ENCODE assay signal across 17 cellular contexts in genomic region chr1:228424685-228425660, GRCh38. TPM values are rescaled to one million over a fixed set of nuclear protein-coding genes. Genes with fewer than 3 reads are reported as not detected.
"Had no signal": no experiment of that assay in that cellular context is flagged by ENCODE, and none has a peak within 500 bp of the region (broad histone marks: within the 10 kb centered on the region; RNA-seq: fewer than 3 reads in every experiment).

No MANE protein-coding gene starts in this region.

- H3K27ac ChIP-seq: gastrocnemius medialis, left lung, lower lobe of right lung, ovary, tibial nerve, upper lobe of right lung had no signal

- FAIRE-seq: endometrium, keratinocyte had no signal

- H3K9me3 ChIP-seq: gastrocnemius medialis, left lung, lower lobe of right lung, ovary, tibial nerve, upper lobe of right lung had no signal

- H3K4me3 ChIP-seq: gastrocnemius medialis, left lung, lower lobe of right lung, ovary, tibial nerve, upper lobe of right lung had no signal

- ATAC-seq: esophagus mucosa; gastrocnemius medialis; left lung; right cardiac atrium; stimulated activated memory B cell treated with anti-CD40 and anti-IgM and Interleukin-4, amounts not matched to agents 10 μg/mL and 1 μg/mL and 100 μg/mL, for 72 hours; upper lobe of right lung had no signal

- H3K36me3 ChIP-seq: gastrocnemius medialis, left lung, lower lobe of right lung, ovary, tibial nerve, upper lobe of right lung had no signal

- H3K4me1 ChIP-seq: gastrocnemius medialis, left lung, lower lobe of right lung, tibial nerve, upper lobe of right lung had no signal

- H3K27me3 ChIP-seq: gastrocnemius medialis, ovary, upper lobe of right lung had no signal

- DNase-seq: effector memory CD4-positive, alpha-beta T cell; gastrocnemius medialis; immature natural killer cell; left lung; lower lobe of right lung; naive B cell; ovary; right cardiac atrium; stimulated activated CD4-positive, alpha-beta T cell treated with anti-CD3 and anti-CD28 coated beads, Interleukin-15, amount 100 ng/mL, for 24 hours; stimulated activated CD4-positive, alpha-beta T cell treated with anti-CD3 and anti-CD28 coated beads, Interleukin-1b, Interleukin-23, amount 100 ng/mL, for 48 hours; stimulated activated CD4-positive, alpha-beta T cell treated with anti-CD3 and anti-CD28 coated beads, Interleukin-4, amount 100 ng/mL, for 24 hours; upper lobe of right lung had no signal

RNA-seq across cellular contexts. Expression of gene TRIM17, which starts 8.3 kb away (rescaled TPM):
- total RNA-seq: gastrocnemius medialis had no signal
